ENCODE assay signal across 8 cellular contexts in genomic region chr2:57516740-57517340, GRCh38.
DNase-seq lines count a peak whose midpoint lies in the region; ATAC-seq and TF ChIP-seq lines count a peak whose summit lies in the region.

No MANE protein-coding gene starts in this region.

- H3K4me3 Mint-ChIP-seq in WTC11 (no peak overlapping the region), type B pancreatic cell (no peak overlapping the region)

- peak; percentile 92 for ATAC-seq in GM18519 (IDR thresholded peaks at IDR 0.05; ENCODE audit: low FRiP score, unreplicated experiment)
- peak; percentile 82 for ATAC-seq in HG02943 (IDR thresholded peaks at IDR 0.05; ENCODE audit: low read depth, unreplicated experiment)
- peak; percentile 36 for ATAC-seq in WTC11
- no peak for ATAC-seq in stimulated activated naive CD8-positive, alpha-beta T cell treated with anti-CD3 and anti-CD28 coated beads, Interleukin-15, Interleukin-2, amounts not matched to agents 100 U/mL and 50 U/mL, for 24 hours

- H3K36me3 Mint-ChIP-seq in WTC11 (no peaks in the 10 kb centered on the region), type B pancreatic cell (no peaks in the 10 kb centered on the region)

- H3K27me3 Mint-ChIP-seq in WTC11 (ENCODE audit: low read depth) (no peaks in the 10 kb centered on the region), type B pancreatic cell (peaks cover 5% of the 10 kb centered on the region)

- CTCF ChIA-PET in WTC11 (lab: Charles Lee) = no interaction called here

- POLR2A ChIA-PET in WTC11 (lab: Charles Lee) = no interaction called here

- DNase-seq in Ammon's horn (ENCODE audit: low spot score) (peak; percentile 49), NCI-H1694 (lab: John Stamatoyannopoulos, UW) (peak; percentile 55), WTC11 (ENCODE audit: low spot score) (no peak), iPS-NIHi7 (ENCODE audit: extremely low spot score) (peak; percentile 23), type B pancreatic cell (ENCODE audit: extremely low spot score, unreplicated experiment) (no peak)
- DNase-seq in stimulated activated naive CD8-positive, alpha-beta T cell treated with anti-CD3 and anti-CD28 coated beads, Interleukin-15, Interleukin-2, amounts not matched to agents 100 U/mL and 50 U/mL, for 24 hours = no peak

- TF ChIP-seq CTCF in WTC11 (IDR thresholded peaks at IDR 0.05) = peak; percentile 43; the same call in 1 of the 2 replicates
- peak; percentile 81 for TF ChIP-seq CTCF in type B pancreatic cell (conservative IDR thresholded peaks at IDR 0.05)

- H3K27ac Mint-ChIP-seq in WTC11 (no peak overlapping the region), type B pancreatic cell (no peak overlapping the region)

- H3K9me3 Mint-ChIP-seq in WTC11 = peaks cover 1% of the 10 kb centered on the region
- no peaks in the 10 kb centered on the region for H3K9me3 Mint-ChIP-seq in type B pancreatic cell

- H3K4me1 Mint-ChIP-seq in WTC11 = peaks cover 6% of the 10 kb centered on the region
- H3K4me1 Mint-ChIP-seq in type B pancreatic cell (ENCODE audit: unreplicated experiment) = no peaks in the 10 kb centered on the region

TF ChIP-seq in WTC11, 78 proteins besides CTCF, POLR2A, EP300 and RAD21:
- TF ChIP-seq, protein P1, sequence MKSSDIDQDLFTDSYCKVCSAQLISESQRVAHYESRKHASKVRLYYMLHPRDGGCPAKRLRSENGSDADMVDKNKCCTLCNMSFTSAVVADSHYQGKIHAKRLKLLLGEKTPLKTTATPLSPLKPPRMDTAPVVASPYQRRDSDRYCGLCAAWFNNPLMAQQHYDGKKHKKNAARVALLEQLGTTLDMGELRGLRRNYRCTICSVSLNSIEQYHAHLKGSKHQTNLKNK (CRISPR knock-in tag; IDR thresholded peaks at IDR 0.05) = no peak
- TF ChIP-seq E2F1 (CRISPR knock-in tag; IDR thresholded peaks at IDR 0.05) (no peak), PRDM15 (CRISPR knock-in tag; IDR thresholded peaks at IDR 0.05) (no peak), GABPB1 (CRISPR knock-in tag; IDR thresholded peaks at IDR 0.05) (peak; percentile 50)

Comparison
In these comparisons a context has a peak if more than half of its experiments do, and no peak if none do; other contexts are left out.
1. DNase-seq: peak in Ammon's horn (single experiment), NCI-H1694 (single experiment) and iPS-NIHi7 (single experiment); none in WTC11 (single experiment), type B pancreatic cell (single experiment) and stimulated activated naive CD8-positive, alpha-beta T cell treated with anti-CD3 and anti-CD28 coated beads, Interleukin-15, Interleukin-2, amounts not matched to agents 100 U/mL and 50 U/mL, for 24 hours (single experiment).